ENCODE assay signal across 34 cellular contexts in the genomic region with DNA sequence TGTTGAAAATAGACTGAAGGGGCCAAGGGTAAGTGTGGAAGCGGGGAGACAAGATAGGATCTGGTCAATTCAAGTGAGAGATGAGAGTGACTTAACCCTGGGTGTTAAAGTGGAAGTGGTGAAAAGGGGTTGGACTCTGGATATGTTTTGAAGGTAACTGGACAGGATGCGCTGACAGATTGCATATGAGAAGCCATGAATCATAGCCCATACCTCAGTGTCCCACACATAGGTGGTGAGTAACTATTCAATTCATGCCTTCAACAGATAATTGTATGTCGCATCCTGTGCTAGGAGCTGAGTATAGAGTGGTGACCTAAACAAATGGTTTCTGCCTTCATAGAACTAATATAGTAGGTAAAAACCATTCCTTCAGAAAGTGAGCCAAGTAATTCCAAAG.
"Had no signal": no experiment of that assay in that cellular context is flagged by ENCODE, and none has a peak within 500 bp of the region (broad histone marks: within the 10 kb centered on the region; RNA-seq: fewer than 3 reads in every experiment).

No MANE protein-coding gene starts in this region.

- H3K4me1 Mint-ChIP-seq: activated CD4-positive, alpha-beta memory T cell treated with anti-CD3 and anti-CD28 coated beads, Interleukin-2, amount 10 ng/mL, durations not matched to agents 7 days and 5 days; activated CD4-positive, alpha-beta T cell treated with anti-CD3 and anti-CD28 coated beads, Interleukin-2, amount 10 ng/mL, durations not matched to agents 24 days and 14 days; activated naive CD8-positive, alpha-beta T cell treated with anti-CD3 and anti-CD28 coated beads for 36 hours; immature natural killer cell; neural progenitor cell had no signal

- H3K27me3 Mint-ChIP-seq: activated CD4-positive, alpha-beta memory T cell treated with anti-CD3 and anti-CD28 coated beads, Interleukin-2, amount 10 ng/mL, durations not matched to agents 7 days and 5 days; activated CD4-positive, alpha-beta T cell treated with anti-CD3 and anti-CD28 coated beads, Interleukin-2, amount 10 ng/mL, durations not matched to agents 24 days and 14 days; activated naive CD8-positive, alpha-beta T cell treated with anti-CD3 and anti-CD28 coated beads for 36 hours; effector memory CD8-positive, alpha-beta T cell; memory B cell; naive thymus-derived CD4-positive, alpha-beta T cell had no signal

- H3K4me3 ChIP-seq: adrenal gland, body of pancreas, cardiac muscle cell, heart left ventricle, neural progenitor cell, right atrium auricular region, SK-N-MC, testis had no signal

- H3K27ac Mint-ChIP-seq: activated CD4-positive, alpha-beta memory T cell treated with anti-CD3 and anti-CD28 coated beads, Interleukin-2, amount 10 ng/mL, durations not matched to agents 7 days and 5 days; activated CD4-positive, alpha-beta T cell treated with anti-CD3 and anti-CD28 coated beads, Interleukin-2, amount 10 ng/mL, durations not matched to agents 24 days and 14 days; activated naive CD8-positive, alpha-beta T cell treated with anti-CD3 and anti-CD28 coated beads for 36 hours; effector memory CD8-positive, alpha-beta T cell; immature natural killer cell; memory B cell; neural progenitor cell; T-helper 1 cell treated with Interleukin-12 subunit alpha and Interleukin-12 subunit beta and Interleukin-4 antibody, amounts not matched to agents 30 μg/mL and 1 μg/mL, for 36 hours had no signal

- H3K9me3 Mint-ChIP-seq: activated CD4-positive, alpha-beta memory T cell treated with anti-CD3 and anti-CD28 coated beads, Interleukin-2, amount 10 ng/mL, durations not matched to agents 7 days and 5 days; activated CD4-positive, alpha-beta T cell treated with anti-CD3 and anti-CD28 coated beads, Interleukin-2, amount 10 ng/mL, durations not matched to agents 24 days and 14 days; effector memory CD8-positive, alpha-beta T cell had no signal

- H3K36me3 ChIP-seq: adrenal gland, cardiac muscle cell, heart left ventricle, right atrium auricular region, WERI-Rb-1 had no signal

- H3K9me3 ChIP-seq: adrenal gland, right atrium auricular region, testis had no signal

- H3K27me3 ChIP-seq: adrenal gland, body of pancreas, cardiac muscle cell, heart left ventricle, neural progenitor cell, right atrium auricular region, testis had no signal

- FAIRE-seq: kidney, urothelium cell line had no signal

- DNase-seq: activated CD4-positive, alpha-beta memory T cell treated with anti-CD3 and anti-CD28 coated beads, Interleukin-2, amount 10 ng/mL, durations not matched to agents 7 days and 5 days; activated CD4-positive, alpha-beta T cell treated with anti-CD3 and anti-CD28 coated beads, Interleukin-2, amount 10 ng/mL, durations not matched to agents 24 days and 14 days; activated gamma-delta T cell treated with Interleukin-2 at 50 U/mL for 16 hours; activated naive CD8-positive, alpha-beta T cell treated with anti-CD3 and anti-CD28 coated beads for 36 hours; adrenal gland; aorta; body of pancreas; cortex of kidney; effector memory CD8-positive, alpha-beta T cell; foreskin fibroblast; heart left ventricle; hypothalamus; immature natural killer cell; kidney; midbrain; naive thymus-derived CD4-positive, alpha-beta T cell; occipital lobe; stimulated activated CD4-positive, alpha-beta T cell treated with anti-CD3 and anti-CD28 coated beads, Interleukin-15, amount 100 ng/mL, for 24 hours; stimulated activated CD4-positive, alpha-beta T cell treated with anti-CD3 and anti-CD28 coated beads, Interleukin-2, amount 100 ng/mL, for 24 hours; stimulated activated naive CD4-positive, alpha-beta T cell; SW 1271; T1000; testis; trophoblast cell; WERI-Rb-1 had no signal

- H3K27ac ChIP-seq: adrenal gland, body of pancreas, cardiac muscle cell, heart left ventricle, neural progenitor cell, parathyroid adenoma, right atrium auricular region, SK-N-MC, testis, WERI-Rb-1 had no signal

- H3K4me1 ChIP-seq: adrenal gland, body of pancreas, heart left ventricle, neural progenitor cell, parathyroid adenoma, right atrium auricular region, testis had no signal

- H3K4me3 Mint-ChIP-seq: activated CD4-positive, alpha-beta memory T cell treated with anti-CD3 and anti-CD28 coated beads, Interleukin-2, amount 10 ng/mL, durations not matched to agents 7 days and 5 days; activated CD4-positive, alpha-beta T cell treated with anti-CD3 and anti-CD28 coated beads, Interleukin-2, amount 10 ng/mL, durations not matched to agents 24 days and 14 days; activated naive CD8-positive, alpha-beta T cell treated with anti-CD3 and anti-CD28 coated beads for 36 hours; effector memory CD8-positive, alpha-beta T cell; immature natural killer cell; memory B cell; naive thymus-derived CD4-positive, alpha-beta T cell; neural progenitor cell; T-helper 1 cell treated with Interleukin-12 subunit alpha and Interleukin-12 subunit beta and Interleukin-4 antibody, amounts not matched to agents 30 μg/mL and 1 μg/mL, for 36 hours had no signal

- ATAC-seq: activated CD4-positive, CD25-positive, alpha-beta regulatory T cell treated with anti-CD3 and anti-CD28 coated beads, Interleukin-2, amount 50 U/mL, for 24 hours; body of pancreas; effector memory CD8-positive, alpha-beta T cell; heart left ventricle; naive thymus-derived CD4-positive, alpha-beta T cell had no signal
